In genomic region chr4:121656269-121656641, GRCh38 we compare ENCODE assay signal across 7 cellular contexts. TPM values are rescaled to one million over a fixed set of nuclear protein-coding genes. Genes with fewer than 3 reads are reported as not detected.
DNase-seq lines count a peak whose midpoint lies in the region.

No MANE protein-coding gene starts in this region.

- peak; percentile 10 for DNase-seq in GF-D8 (lab: John Stamatoyannopoulos, UW)
- peak; percentile 74 for DNase-seq in H4 (ENCODE audit: low spot score)
- DNase-seq in NCI-H2081 treated with DMSO at 0.1 percent for 48 hours (lab: John Stamatoyannopoulos, UW), result peak; percentile 12
- DNase-seq in adipocyte (ENCODE audit: low read depth), result peak; percentile 73
- DNase-seq in iPS DF 4.7 (ENCODE audit: extremely low read depth, low spot score), result peak; percentile 9
- peak; percentile 3 to 18 (median 7) for DNase-seq in stimulated activated CD4-positive, alpha-beta T cell treated with anti-CD3 and anti-CD28 coated beads, TNF-alpha, amount 100 ng/mL, for 48 hours (ENCODE audit: low read depth in 3 of 3)
- no peak for DNase-seq in NCI-H774 (lab: John Stamatoyannopoulos, UW)

- H3K9me3 ChIP-seq in adipocyte (ENCODE audit: control insufficient read depth, low read length), result no peaks in the 10 kb centered on the region

- no peaks in the 10 kb centered on the region for H3K36me3 ChIP-seq in adipocyte (ENCODE audit: control insufficient read depth, insufficient read depth, low read length, severe bottlenecking)

- H3K27me3 ChIP-seq in adipocyte (replicated peaks; ENCODE audit: control insufficient read depth, insufficient read depth, low read length), result no peaks in the 10 kb centered on the region

- no peak overlapping the region for H3K9ac ChIP-seq in adipocyte (ENCODE audit: low read length)

- peaks cover 10% of the 10 kb centered on the region for H3K4me1 ChIP-seq in adipocyte (ENCODE audit: control insufficient read depth, insufficient read depth, low read length)

- H3K4me3 ChIP-seq in adipocyte (ENCODE audit: low read length), result no peak overlapping the region

RNA-seq across cellular contexts. Expression of gene ANXA5, which starts 40.5 kb away (rescaled TPM):
- total RNA-seq in H4 (2014; rRNA removed; shearing (Covaris generic)), result 734 and 836 TPM in 2 replicates
